ENCODE assay signal across 15 cellular contexts in the genomic region with DNA sequence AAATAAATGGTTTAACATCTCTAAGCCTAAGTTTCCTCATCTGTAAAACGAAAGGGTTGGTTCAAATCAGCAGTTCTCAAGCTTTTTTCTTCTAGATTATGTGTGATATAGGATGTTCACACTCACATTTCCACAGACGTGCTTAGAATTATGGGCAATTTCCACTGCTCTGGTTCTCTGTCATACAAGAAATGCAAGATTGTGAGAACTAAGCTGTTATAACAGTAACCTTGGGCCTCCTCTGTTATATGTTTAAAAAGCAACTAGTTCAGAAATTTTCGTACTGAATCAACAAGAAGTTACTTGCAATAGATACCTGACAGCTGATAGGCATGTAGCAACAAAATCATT. TPM values are rescaled to one million over a fixed set of nuclear protein-coding genes. Genes with fewer than 3 reads are reported as not detected.
DNase-seq lines count a peak whose midpoint lies in the region; ATAC-seq and TF ChIP-seq lines count a peak whose summit lies in the region.
"Had no signal": no experiment of that assay in that cellular context is flagged by ENCODE, and none has a peak within 500 bp of the region (broad histone marks: within the 10 kb centered on the region; RNA-seq: fewer than 3 reads in every experiment).

No MANE protein-coding gene starts in this region.

- H3K23ac ChIP-seq in mesenchymal stem cell (ENCODE audit: low read length in 2 of 2): no peak overlapping the region

- H3K4me1 Mint-ChIP-seq in activated T-helper 17 cell treated with anti-CD3 and anti-CD28 coated beads, Interleukin-2, amount 50 U/mL, for 72 hours: peaks cover 42% of the 10 kb centered on the region

- H3K27ac Mint-ChIP-seq in activated T-helper 17 cell treated with anti-CD3 and anti-CD28 coated beads, Interleukin-2, amount 50 U/mL, for 72 hours: no peak overlapping the region
- H3K27ac Mint-ChIP-seq: HFFc6 had no signal

- peaks cover 8% of the 10 kb centered on the region for H3K79me1 ChIP-seq in mesenchymal stem cell (replicated peaks; ENCODE audit: low read length, poor library complexity, severe bottlenecking)

- 88% methylated on average over 1 of the region's 3 CpGs for WGBS in mesenchymal stem cell

- H3K27me3 ChIP-seq in cardiac muscle cell (no peaks in the 10 kb centered on the region), mesenchymal stem cell (ENCODE audit: control insufficient read depth in 1 of 2, insufficient read depth in 1 of 2, low read length in 2 of 2) (no peaks in the 10 kb centered on the region), gastrocnemius medialis (no peaks in the 10 kb centered on the region)
- H3K27me3 ChIP-seq: BLaER1 had no signal

- H3K4me3 ChIP-seq in cardiac muscle cell: no peak overlapping the region
- no peak overlapping the region for H3K4me3 ChIP-seq in mesenchymal stem cell (ENCODE audit: insufficient read depth in 1 of 2, low read depth in 1 of 2, low read length in 2 of 2)
- H3K4me3 ChIP-seq in gastrocnemius medialis: no peak overlapping the region
- H3K4me3 ChIP-seq: BLaER1 had no signal

- no peak overlapping the region for H2BK15ac ChIP-seq in mesenchymal stem cell (ENCODE audit: low read depth, poor library complexity, severe bottlenecking)

- H2AFZ ChIP-seq in mesenchymal stem cell (ENCODE audit: low read depth, low read length): no peak overlapping the region

- no peak overlapping the region for H2BK5ac ChIP-seq in mesenchymal stem cell (ENCODE audit: low read depth, low read length, poor library complexity, severe bottlenecking)

- H4K91ac ChIP-seq in mesenchymal stem cell (ENCODE audit: low read length): no peak overlapping the region

- H3K9me3 Mint-ChIP-seq in activated T-helper 17 cell treated with anti-CD3 and anti-CD28 coated beads, Interleukin-2, amount 50 U/mL, for 72 hours: no peaks in the 10 kb centered on the region
- H3K9me3 Mint-ChIP-seq: HFFc6 had no signal

- in situ Hi-C loops in gastrocnemius medialis (cut with MboI; ENCODE audit: low sequenced_read_pairs in 4 of 4): no loop called here

- H3K14ac ChIP-seq in mesenchymal stem cell (ENCODE audit: low read length in 2 of 2): no peak overlapping the region

- no peaks in the 10 kb centered on the region for H3K36me3 Mint-ChIP-seq in activated T-helper 17 cell treated with anti-CD3 and anti-CD28 coated beads, Interleukin-2, amount 50 U/mL, for 72 hours (ENCODE audit: low read depth)

- no peak overlapping the region for H3K4me2 ChIP-seq in mesenchymal stem cell (ENCODE audit: low read length, poor library complexity, severe bottlenecking)
- H3K4me2 ChIP-seq: BLaER1 had no signal

- H3K4me3 Mint-ChIP-seq in activated T-helper 17 cell treated with anti-CD3 and anti-CD28 coated beads, Interleukin-2, amount 50 U/mL, for 72 hours: peak overlapping the region; percentile 34
- H3K4me3 Mint-ChIP-seq: HFFc6 had no signal

- H3K36me3 ChIP-seq in cardiac muscle cell (no peaks in the 10 kb centered on the region), mesenchymal stem cell (ENCODE audit: control insufficient read depth in 1 of 2, insufficient read depth in 2 of 2, low read depth in 1 of 2, low read length in 2 of 2) (no peaks in the 10 kb centered on the region), gastrocnemius medialis (no peaks in the 10 kb centered on the region)
- H3K36me3 ChIP-seq: BLaER1 had no signal

- H3K27me3 Mint-ChIP-seq in activated T-helper 17 cell treated with anti-CD3 and anti-CD28 coated beads, Interleukin-2, amount 50 U/mL, for 72 hours: no peaks in the 10 kb centered on the region

- no peak overlapping the region for H2BK120ac ChIP-seq in mesenchymal stem cell (ENCODE audit: low read depth, low read length)

- H3K9me3 ChIP-seq in cardiac muscle cell (ENCODE audit: low read depth): no peaks in the 10 kb centered on the region
- H3K9me3 ChIP-seq in mesenchymal stem cell (ENCODE audit: control insufficient read depth, low read length): no peaks in the 10 kb centered on the region
- H3K9me3 ChIP-seq in gastrocnemius medialis: no peaks in the 10 kb centered on the region

- DNase-seq in cardiac muscle cell (ENCODE audit: low read depth in 1 of 2, low spot score in 1 of 2): no peak
- no peak for DNase-seq in cardiac septum (ENCODE audit: low spot score)
- DNase-seq in mesenchymal stem cell: no peak
- no peak for DNase-seq in NCI-H2081 treated with DMSO at 0.1 percent for 48 hours (lab: John Stamatoyannopoulos, UW)
- no peak for DNase-seq in gastrocnemius medialis
- DNase-seq in RPMI8226: no peak
- DNase-seq: DMS153, NCI-H1417, NCI-H2029, NCI-H510A treated with DMSO at 0.1 percent for 48 hours, SHP77 treated with DMSO at 0.1 percent for 48 hours had no signal

- no peak overlapping the region for H3K4ac ChIP-seq in mesenchymal stem cell (ENCODE audit: low read depth in 1 of 2, low read length in 2 of 2)

- H3K18ac ChIP-seq in mesenchymal stem cell (ENCODE audit: low read depth in 1 of 2, low read length in 2 of 2): no peak overlapping the region

- H3K4me1 ChIP-seq in cardiac muscle cell (ENCODE audit: low read depth) (peaks cover 11% of the 10 kb centered on the region), mesenchymal stem cell (ENCODE audit: control insufficient read depth, insufficient read depth, low read depth, low read length) (peaks cover 7% of the 10 kb centered on the region), gastrocnemius medialis (peaks cover 4% of the 10 kb centered on the region in 2 donors)

- no peak overlapping the region for H4K8ac ChIP-seq in mesenchymal stem cell (ENCODE audit: low read length)

- ATAC-seq in activated T-helper 17 cell treated with anti-CD3 and anti-CD28 coated beads, Interleukin-2, amount 50 U/mL, for 72 hours (replicated peaks): no peak
- no peak for ATAC-seq in gastrocnemius medialis
- ATAC-seq: HepG2 had no signal

- H2AK5ac ChIP-seq in mesenchymal stem cell (ENCODE audit: low read length, severe bottlenecking): no peak overlapping the region

- no peak overlapping the region for H2BK12ac ChIP-seq in mesenchymal stem cell (ENCODE audit: low read length in 2 of 2)

- TF ChIP-seq POLR2A in gastrocnemius medialis (IDR thresholded peaks at IDR 0.05): no peak

- H3K9ac ChIP-seq in mesenchymal stem cell (ENCODE audit: low read length): no peak overlapping the region
- H3K9ac ChIP-seq: BLaER1 had no signal

- peak overlapping the region; percentile 30 for H3K27ac ChIP-seq in cardiac muscle cell
- H3K27ac ChIP-seq in mesenchymal stem cell (ENCODE audit: low read length, poor library complexity, severe bottlenecking): peak overlapping the region; percentile 95
- H3K27ac ChIP-seq in gastrocnemius medialis: no peak overlapping the region
- H3K27ac ChIP-seq: BLaER1 had no signal

- intact Hi-C loops in cardiac septum (cut with DNase I): no loop called here
- intact Hi-C loops in gastrocnemius medialis (cut with DNase I; ENCODE audit: low total_unique reads): no loop called here

- TF ChIP-seq CTCF in cardiac muscle cell (IDR thresholded peaks at IDR 0.05; ENCODE audit: low read depth, low read length): no peak
- no peak for TF ChIP-seq CTCF in gastrocnemius medialis (IDR thresholded peaks at IDR 0.05 in 4 of 5, conservative IDR thresholded peaks at IDR 0.05 in 1 of 5)

RNA-seq across cellular contexts. Expression of a gene that starts 33.7 kb away (rescaled TPM):
- 114 and 168 TPM in 2 replicates for total RNA-seq in cardiac muscle cell
- 96.9 and 164 TPM in 2 replicates for polyA plus RNA-seq in cardiac muscle cell
- total RNA-seq in cardiac septum: 77.2 TPM
- 100 to 1,000 TPM; 115 to 119 TPM for total RNA-seq in activated T-helper 17 cell treated with anti-CD3 and anti-CD28 coated beads, Interleukin-2, amount 50 U/mL, for 72 hours
- 75.7 TPM for polyA plus RNA-seq in mesenchymal stem cell (2013, experiment 1 of 2)
- 72.5 TPM for polyA plus RNA-seq in mesenchymal stem cell (2013, experiment 2 of 2)
- total RNA-seq in gastrocnemius medialis: 10 to 100 TPM; 16.0 to 31.3 (median 18.4) TPM

Comparison
In these comparisons a context has a peak if more than half of its experiments do, and no peak if none do; other contexts are left out.
1. H3K27ac ChIP-seq: peak in cardiac muscle cell (single experiment) and mesenchymal stem cell (single experiment); none in gastrocnemius medialis (0 of 4).